20 cellular contexts compared by ENCODE assay signal in the genomic region with DNA sequence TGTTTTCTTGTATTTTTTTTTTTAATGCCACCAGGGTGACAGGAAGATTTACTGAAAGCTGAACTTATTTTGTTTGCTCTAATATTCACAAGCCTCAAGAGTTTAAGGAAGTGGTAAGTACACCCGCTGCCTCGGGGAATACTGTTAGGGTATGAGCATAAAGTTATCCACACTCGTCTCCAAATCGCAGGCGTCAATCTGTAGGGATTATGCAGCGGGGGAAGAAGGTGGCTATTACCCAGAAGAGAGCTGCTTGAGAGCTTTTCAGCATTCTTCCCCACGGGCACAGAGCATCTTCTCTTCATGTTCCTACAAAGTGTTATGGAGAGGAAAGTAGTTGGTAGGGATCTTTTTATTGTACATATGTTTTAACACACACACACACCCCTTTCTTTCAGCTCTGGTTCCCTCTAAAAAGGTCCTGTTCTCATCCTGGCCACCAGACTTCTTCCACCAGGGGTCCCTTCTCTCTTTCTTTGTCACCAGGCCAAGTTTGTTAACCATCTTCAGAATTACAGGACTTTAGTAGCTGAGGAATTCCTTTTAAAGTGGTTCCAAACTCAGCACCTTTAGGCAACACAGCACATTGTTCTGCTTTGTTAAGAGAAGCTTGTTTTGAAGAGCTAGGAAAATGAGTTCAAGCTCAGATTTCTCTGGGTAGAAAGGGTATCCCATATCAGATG.
DNase-seq lines count a peak whose midpoint lies in the region; ATAC-seq and TF ChIP-seq lines count a peak whose summit lies in the region.
"Had no signal": no experiment of that assay in that cellular context is flagged by ENCODE, and none has a peak within 500 bp of the region (broad histone marks: within the 10 kb centered on the region; RNA-seq: fewer than 3 reads in every experiment).

No MANE protein-coding gene starts in this region.

- no peak overlapping the region for H2BK5ac ChIP-seq in mesendoderm (ENCODE audit: low read length)

- H4K5ac ChIP-seq in mesendoderm (ENCODE audit: low read length): no peak overlapping the region

- H2AK5ac ChIP-seq in mesendoderm (ENCODE audit: low read length): no peak overlapping the region

- H3K9ac ChIP-seq in BLaER1 treated with 17β-estradiol and CSF1 and Interleukin-3, amounts not matched to agents 10 nM and 100 nM: peak overlapping the region; percentile 5 to 61 (median 50); a peak in 17 of 22 replicates
- H3K9ac ChIP-seq in mesendoderm (ENCODE audit: low read length): no peak overlapping the region

- TF ChIP-seq POLR2A in GM18505 (IDR thresholded peaks at IDR 0.05; ENCODE audit: borderline replicate concordance, extremely low read depth, insufficient read depth, insufficient read length) (no peak), vagina (IDR thresholded peaks at IDR 0.05) (no peak)

- peaks cover 27% of the 10 kb centered on the region for H3K79me2 ChIP-seq in mesendoderm (ENCODE audit: control insufficient read depth, insufficient read depth, low read length)

- H3K18ac ChIP-seq in mesendoderm (ENCODE audit: low read length): no peak overlapping the region

- H2BK15ac ChIP-seq in mesendoderm (replicated peaks; ENCODE audit: low read depth): no peak overlapping the region

- peak overlapping the region; percentile 49 to 74 (median 57) for H3K4me2 ChIP-seq in BLaER1 treated with 17β-estradiol and CSF1 and Interleukin-3, amounts not matched to agents 10 nM and 100 nM
- H3K4me2 ChIP-seq in mesendoderm (ENCODE audit: low read length): no peak overlapping the region

- no CpG with 5 or more reads among the region's 7 CpGs for WGBS in mesendoderm (ENCODE audit: extremely low coverage, insufficient coverage, low lambda C conversion rate)

- H3K27ac ChIP-seq in BLaER1 treated with 17β-estradiol and CSF1 and Interleukin-3, amounts not matched to agents 10 nM and 100 nM: peak overlapping the region; percentile 17 to 73 (median 51); a peak in 19 of 22 replicates
- no peak overlapping the region for H3K27ac ChIP-seq in mesendoderm (ENCODE audit: low read depth, low read length)
- H3K27ac ChIP-seq in vagina: no peak overlapping the region
- H3K27ac ChIP-seq: transverse colon, WERI-Rb-1 had no signal

- intact Hi-C loops in vagina (cut with DNase I): no loop called here

- H4K20me1 ChIP-seq in BLaER1 treated with 17β-estradiol and CSF1 and Interleukin-3, amounts not matched to agents 10 nM and 100 nM: peaks cover 0 to 100% (median 95%) of the 10 kb centered on the region in 11 experiments; a peak in 19 of 22 replicates

- in situ Hi-C loops in astrocyte of the spinal cord (cut with HindIII; ENCODE audit: low sequenced_read_pairs): no loop called here

- peaks cover 0 to 3% (median 0%) of the 10 kb centered on the region in 11 experiments; a peak in 1 of 22 replicates for H3K9me3 ChIP-seq in BLaER1 treated with 17β-estradiol and CSF1 and Interleukin-3, amounts not matched to agents 10 nM and 100 nM (replicated peaks in 1 of 11)
- H3K9me3 ChIP-seq in vagina: no peaks in the 10 kb centered on the region
- H3K9me3 ChIP-seq: transverse colon had no signal

- no peak for DNase-seq in astrocyte of the spinal cord (ENCODE audit: low read depth, low spot score)
- DNase-seq in mesendoderm: peak; percentile 54
- no peak for DNase-seq in vagina (ENCODE audit: extremely low spot score in 2 of 2)
- DNase-seq in left lobe of liver (ENCODE audit: low spot score): no peak
- DNase-seq in T1000 (lab: John Stamatoyannopoulos, UW): no peak
- DNase-seq: activated CD8-positive, alpha-beta memory T cell treated with anti-CD3 and anti-CD28 coated beads, Interleukin-2, amount 10 ng/mL, durations not matched to agents 7 days and 5 days; activated naive CD4-positive, alpha-beta T cell treated with Interleukin-2 at 50 U/mL for 16 hours; DMS79; effector CD4-positive, alpha-beta T cell; NCI-H1436 treated with DMSO at 0.1 percent for 48 hours; NCI-H69; stimulated activated CD4-positive, alpha-beta T cell treated with anti-CD3 and anti-CD28 coated beads, Interleukin-2, amount 100 ng/mL, for 48 hours; SW 1271; transverse colon; WERI-Rb-1 had no signal

- no peak overlapping the region for H2BK120ac ChIP-seq in mesendoderm (ENCODE audit: low read depth, low read length)

- ATAC-seq in GM18505 (IDR thresholded peaks at IDR 0.05; ENCODE audit: unreplicated experiment) (no peak), left lobe of liver (no peak)
- ATAC-seq: activated CD8-positive, alpha-beta memory T cell treated with anti-CD3 and anti-CD28 coated beads, Interleukin-2, amount 10 ng/mL, durations not matched to agents 7 days and 5 days; sciatic nerve had no signal

- TF ChIP-seq CTCF in GM12873 (IDR thresholded peaks at IDR 0.05; ENCODE audit: insufficient read depth, low read depth, low read length, missing control alignments) (peak; percentile 14), astrocyte of the spinal cord (IDR thresholded peaks at IDR 0.05; ENCODE audit: low read depth, low read length) (peak; percentile 10), vagina (IDR thresholded peaks at IDR 0.05) (no peak)

- H3K36me3 ChIP-seq in BLaER1 treated with 17β-estradiol and CSF1 and Interleukin-3, amounts not matched to agents 10 nM and 100 nM: peaks cover 0 to 92% (median 46%) of the 10 kb centered on the region in 11 experiments; a peak in 14 of 22 replicates
- H3K36me3 ChIP-seq in mesendoderm (ENCODE audit: control insufficient read depth, insufficient read depth, low read length): no peaks in the 10 kb centered on the region
- no peaks in the 10 kb centered on the region for H3K36me3 ChIP-seq in vagina
- H3K36me3 ChIP-seq: transverse colon, WERI-Rb-1 had no signal

- H3K4me1 ChIP-seq in BLaER1 treated with 17β-estradiol and CSF1 and Interleukin-3, amounts not matched to agents 10 nM and 100 nM: peaks cover 48 to 80% (median 64%) of the 10 kb centered on the region in 10 experiments
- H3K4me1 ChIP-seq in mesendoderm (ENCODE audit: control insufficient read depth, low read depth, low read length) (no peaks in the 10 kb centered on the region), vagina (peaks cover 16% of the 10 kb centered on the region)
- H3K4me1 ChIP-seq: transverse colon had no signal

- peak overlapping the region; percentile 28 for H3K4ac ChIP-seq in mesendoderm (ENCODE audit: low read depth, low read length)

- peaks cover 18% of the 10 kb centered on the region for H3K79me1 ChIP-seq in mesendoderm (ENCODE audit: low read length)

- H3K23ac ChIP-seq in mesendoderm (ENCODE audit: low read length): no peak overlapping the region

- no peaks in the 10 kb centered on the region for H3K27me3 ChIP-seq in BLaER1 treated with 17β-estradiol and CSF1 and Interleukin-3, amounts not matched to agents 10 nM and 100 nM
- H3K27me3 ChIP-seq in mesendoderm (ENCODE audit: insufficient read depth, low read length, poor library complexity): no peaks in the 10 kb centered on the region
- no peaks in the 10 kb centered on the region for H3K27me3 ChIP-seq in vagina
- H3K27me3 ChIP-seq: transverse colon had no signal

- no peak overlapping the region for H3K56ac ChIP-seq in mesendoderm (ENCODE audit: low read length)

- peak overlapping the region in 1 of 10 experiments; percentile 26; a peak in 3 of 20 replicates for H3K4me3 ChIP-seq in BLaER1 treated with 17β-estradiol and CSF1 and Interleukin-3, amounts not matched to agents 10 nM and 100 nM
- no peak overlapping the region for H3K4me3 ChIP-seq in astrocyte of the spinal cord (ENCODE audit: low read depth, low read length)
- H3K4me3 ChIP-seq in mesendoderm (ENCODE audit: low read length): no peak overlapping the region
- H3K4me3 ChIP-seq in vagina: no peak overlapping the region
- H3K4me3 ChIP-seq: lung, transverse colon had no signal

- H4K8ac ChIP-seq in mesendoderm (ENCODE audit: low read depth, low read length): no peak overlapping the region

Comparison
In these comparisons a context has a peak if more than half of its experiments do, and no peak if none do; other contexts are left out.
1. H3K27ac ChIP-seq: peak in BLaER1 treated with 17β-estradiol and CSF1 and Interleukin-3, amounts not matched to agents 10 nM and 100 nM (11 of 11); none in mesendoderm (single experiment) and vagina (single experiment).
2. CTCF ChIP-seq: peak in GM12873 (single experiment) and astrocyte of the spinal cord (single experiment); none in vagina (0 of 3).